8 cellular contexts compared by ENCODE assay signal in genomic region chr9:101311759-101312420, GRCh38.
DNase-seq lines count a peak whose midpoint lies in the region; ATAC-seq and TF ChIP-seq lines count a peak whose summit lies in the region.

No MANE protein-coding gene starts in this region.

- DNase-seq in BE2C = peak; percentile 31
- DNase-seq in NCI-H128 (lab: John Stamatoyannopoulos, UW; ENCODE audit: unreplicated experiment) = peak; percentile 58
- peak; percentile 80 for DNase-seq in SIG-M5 treated with dmso at 0.1 percent for 504 hours (lab: John Stamatoyannopoulos, UW; ENCODE audit: unreplicated experiment)
- DNase-seq in epithelial cell of esophagus (ENCODE audit: low read depth) = peak; percentile 86
- DNase-seq in activated T-cell treated with anti-CD3 and anti-CD28 coated beads for 4 hours = no peak

- ATAC-seq in GM18508 (IDR thresholded peaks at IDR 0.05; ENCODE audit: insufficient read depth, unreplicated experiment) (peak; percentile 82), HG02884 (IDR thresholded peaks at IDR 0.05; ENCODE audit: unreplicated experiment) (peak; percentile 94)

- H3K4me3 ChIP-seq in BE2C (ENCODE audit: low read depth, low read length) (no peak overlapping the region), epithelial cell of esophagus (ENCODE audit: low read length) (no peak overlapping the region), neural cell (ENCODE audit: low read length) (no peak overlapping the region)

- H3K9me2 ChIP-seq in neural cell (ENCODE audit: insufficient read depth, low read length) = no peaks in the 10 kb centered on the region

- peak; percentile 72 for TF ChIP-seq CTCF in BE2C (IDR thresholded peaks at IDR 0.05; ENCODE audit: low read depth, low read length)
- TF ChIP-seq CTCF in epithelial cell of esophagus (IDR thresholded peaks at IDR 0.05; ENCODE audit: insufficient read depth, low read depth, low read length, missing control alignments) = peak; percentile 58
- peak; percentile 89 for TF ChIP-seq CTCF in neural cell (IDR thresholded peaks at IDR 0.05; ENCODE audit: poor library complexity, severe bottlenecking)

- no peak for TF ChIP-seq EP300 in neural cell (conservative IDR thresholded peaks at IDR 0.05; ENCODE audit: poor library complexity, severe bottlenecking)

- H3K36me3 ChIP-seq in BE2C (no peaks in the 10 kb centered on the region), neural cell (ENCODE audit: insufficient read depth, low read length) (no peaks in the 10 kb centered on the region)

- no peak overlapping the region for H3K9ac ChIP-seq in neural cell (ENCODE audit: low read length)

- H3F3A ChIP-seq in neural cell (ENCODE audit: insufficient read depth, low read length, poor library complexity, severe bottlenecking) = no peaks in the 10 kb centered on the region

- no peaks in the 10 kb centered on the region for H4K20me1 ChIP-seq in neural cell (ENCODE audit: insufficient read depth)

- no peaks in the 10 kb centered on the region for H3K79me2 ChIP-seq in neural cell (replicated peaks; ENCODE audit: insufficient read depth, low read length)

- no peaks in the 10 kb centered on the region for H3K4me1 ChIP-seq in BE2C

- H3K27me3 ChIP-seq in BE2C (peaks cover 3% of the 10 kb centered on the region; the same call in 1 of the 2 replicates), neural cell (ENCODE audit: insufficient read depth, low read depth, low read length) (no peaks in the 10 kb centered on the region)

- H3K27ac ChIP-seq in neural cell (ENCODE audit: low read length) = no peak overlapping the region

- no peak overlapping the region for H3K4me2 ChIP-seq in neural cell (ENCODE audit: low read length)

- H3K9me3 ChIP-seq in BE2C = no peaks in the 10 kb centered on the region
- H3K9me3 ChIP-seq in neural cell (ENCODE audit: low read length) = no peaks in the 10 kb centered on the region

- H2AFZ ChIP-seq in neural cell (ENCODE audit: low read depth, low read length) = no peak overlapping the region

- TF ChIP-seq RAD21 in neural cell (conservative IDR thresholded peaks at IDR 0.05) = peak; percentile 95

TF ChIP-seq in neural cell, 6 proteins besides CTCF, POLR2A, EP300 and RAD21:
- TF ChIP-seq SMC3 (conservative IDR thresholded peaks at IDR 0.05; ENCODE audit: poor library complexity) (peak; percentile 96), EZH2 (IDR thresholded peaks at IDR 0.05; ENCODE audit: borderline replicate concordance, insufficient read depth, low read length, poor library complexity, severe bottlenecking) (no peak)
